ENCODE assay signal across 12 cellular contexts in the genomic region with DNA sequence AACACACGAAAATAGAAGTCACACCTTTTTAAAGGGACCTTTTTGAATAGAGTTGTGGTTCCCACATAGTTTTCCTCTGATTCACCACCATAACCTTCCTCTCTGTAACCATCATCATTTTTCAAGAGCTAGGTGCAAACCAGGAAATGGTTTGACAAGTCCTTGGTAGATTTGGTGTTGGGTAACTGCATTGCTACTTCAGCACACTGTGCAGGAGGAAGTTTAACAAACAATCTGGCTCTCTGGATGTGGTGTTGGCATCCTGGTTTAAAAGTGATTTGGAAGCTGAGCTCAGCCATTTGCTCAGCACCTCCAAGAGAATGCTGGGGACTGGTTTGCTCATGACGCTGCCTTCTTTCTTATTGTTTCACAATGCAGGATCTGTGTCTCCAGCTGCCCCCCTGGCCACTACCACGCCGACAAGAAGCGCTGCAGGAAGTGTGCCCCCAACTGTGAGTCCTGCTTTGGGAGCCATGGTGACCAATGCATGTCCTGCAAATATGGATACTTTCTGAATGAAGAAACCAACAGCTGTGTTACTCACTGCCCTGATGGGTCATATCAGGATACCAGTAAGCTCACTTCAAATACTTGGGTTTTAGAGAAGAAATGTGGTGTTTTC.
DNase-seq lines count a peak whose midpoint lies in the region; ATAC-seq and TF ChIP-seq lines count a peak whose summit lies in the region.
"Had no signal": no experiment of that assay in that cellular context is flagged by ENCODE, and none has a peak within 500 bp of the region (broad histone marks: within the 10 kb centered on the region; RNA-seq: fewer than 3 reads in every experiment).

No MANE protein-coding gene starts in this region.

- peaks cover 6% of the 10 kb centered on the region for H3K36me3 Mint-ChIP-seq in activated CD8-positive, alpha-beta T cell treated with anti-CD3 and anti-CD28 coated beads, Interleukin-2, amount 10 ng/mL, durations not matched to agents 7 days and 5 days (ENCODE audit: low read depth)
- H3K36me3 Mint-ChIP-seq in CD8-positive, alpha-beta memory T cell = peaks cover 2 to 26% (median 11%) of the 10 kb centered on the region in 3 donors
- H3K36me3 Mint-ChIP-seq: stimulated activated memory B cell treated with anti-CD40 and anti-IgM and Interleukin-4, amounts not matched to agents 10 μg/mL and 1 μg/mL and 100 μg/mL, for 72 hours had no signal

- H3K36me3 ChIP-seq in CD8-positive, alpha-beta memory T cell (ENCODE audit: insufficient read depth, low read length) = no peaks in the 10 kb centered on the region

- H3K4me1 Mint-ChIP-seq in activated CD8-positive, alpha-beta T cell treated with anti-CD3 and anti-CD28 coated beads, Interleukin-2, amount 10 ng/mL, durations not matched to agents 7 days and 5 days (ENCODE audit: low read depth) = peaks cover 20% of the 10 kb centered on the region
- peaks cover 4 to 16% (median 5%) of the 10 kb centered on the region in 3 donors for H3K4me1 Mint-ChIP-seq in CD8-positive, alpha-beta memory T cell
- H3K4me1 Mint-ChIP-seq: stimulated activated memory B cell treated with anti-CD40 and anti-IgM and Interleukin-4, amounts not matched to agents 10 μg/mL and 1 μg/mL and 100 μg/mL, for 72 hours had no signal

- ATAC-seq in activated CD8-positive, alpha-beta T cell treated with anti-CD3 and anti-CD28 coated beads, Interleukin-2, amount 10 ng/mL, durations not matched to agents 7 days and 5 days = peak; percentile 63
- no peak for ATAC-seq in left lobe of liver
- ATAC-seq: stimulated activated memory B cell treated with anti-CD40 and anti-IgM and Interleukin-4, amounts not matched to agents 10 μg/mL and 1 μg/mL and 100 μg/mL, for 72 hours had no signal

- no peaks in the 10 kb centered on the region for H3K27me3 ChIP-seq in AG04450 (ENCODE audit: control insufficient read depth, insufficient read depth, low read length)
- H3K27me3 ChIP-seq in CD8-positive, alpha-beta memory T cell (ENCODE audit: insufficient read depth, low read length, poor library complexity, severe bottlenecking) = no peaks in the 10 kb centered on the region

- H3K27ac Mint-ChIP-seq in activated CD8-positive, alpha-beta T cell treated with anti-CD3 and anti-CD28 coated beads, Interleukin-2, amount 10 ng/mL, durations not matched to agents 7 days and 5 days = peak overlapping the region; percentile 79
- peak overlapping the region in 1 of 8 donors; percentile 36 for H3K27ac Mint-ChIP-seq in CD8-positive, alpha-beta memory T cell
- H3K27ac Mint-ChIP-seq: stimulated activated memory B cell treated with anti-CD40 and anti-IgM and Interleukin-4, amounts not matched to agents 10 μg/mL and 1 μg/mL and 100 μg/mL, for 72 hours had no signal

- POLR2A ChIA-PET in AG04450 (lab: Yijun Ruan, JAX) = interaction anchor here (0.5 to 1.8 kb wide), 7 partner anchors 15 to 75 kb away, joined by 3 to 8 read pairs (median 6); no protein-coding TSS in a partner anchor
- POLR2A ChIA-PET in activated CD8-positive, alpha-beta T cell treated with anti-CD3 and anti-CD28 coated beads, Interleukin-2, amount 10 ng/mL, durations not matched to agents 7 days and 5 days (lab: Charles Lee) = no interaction called here
- POLR2A ChIA-PET in CD8-positive, alpha-beta memory T cell (lab: Charles Lee) = no interaction called here
- POLR2A ChIA-PET in HEK293T (lab: Yijun Ruan, JAX) = no interaction called here

- H3K27ac ChIP-seq in AG04450 (ENCODE audit: low read depth, low read length) = peak overlapping the region; percentile 58
- H3K27ac ChIP-seq in CD8-positive, alpha-beta memory T cell (ENCODE audit: low read depth, low read length) = no peak overlapping the region

- H3K9me3 Mint-ChIP-seq in activated CD8-positive, alpha-beta T cell treated with anti-CD3 and anti-CD28 coated beads, Interleukin-2, amount 10 ng/mL, durations not matched to agents 7 days and 5 days (ENCODE audit: insufficient read depth) = no peaks in the 10 kb centered on the region
- H3K9me3 Mint-ChIP-seq in CD8-positive, alpha-beta memory T cell = peaks cover 0 to 2% (median 0%) of the 10 kb centered on the region in 5 donors
- H3K9me3 Mint-ChIP-seq: neural crest cell; stimulated activated memory B cell treated with anti-CD40 and anti-IgM and Interleukin-4, amounts not matched to agents 10 μg/mL and 1 μg/mL and 100 μg/mL, for 72 hours had no signal

- no peaks in the 10 kb centered on the region for H3K27me3 Mint-ChIP-seq in activated CD8-positive, alpha-beta T cell treated with anti-CD3 and anti-CD28 coated beads, Interleukin-2, amount 10 ng/mL, durations not matched to agents 7 days and 5 days (ENCODE audit: low read depth)
- H3K27me3 Mint-ChIP-seq in CD8-positive, alpha-beta memory T cell = no peaks in the 10 kb centered on the region
- H3K27me3 Mint-ChIP-seq: stimulated activated memory B cell treated with anti-CD40 and anti-IgM and Interleukin-4, amounts not matched to agents 10 μg/mL and 1 μg/mL and 100 μg/mL, for 72 hours had no signal

- H3K4me3 ChIP-seq in AG04450 (ENCODE audit: low read depth, low read length) = no peak overlapping the region
- no peak overlapping the region for H3K4me3 ChIP-seq in CD8-positive, alpha-beta memory T cell (ENCODE audit: low read length)

- H3K4me3 Mint-ChIP-seq in activated CD8-positive, alpha-beta T cell treated with anti-CD3 and anti-CD28 coated beads, Interleukin-2, amount 10 ng/mL, durations not matched to agents 7 days and 5 days = no peak overlapping the region
- H3K4me3 Mint-ChIP-seq in CD8-positive, alpha-beta memory T cell = no peak overlapping the region
- H3K4me3 Mint-ChIP-seq: neural crest cell; stimulated activated memory B cell treated with anti-CD40 and anti-IgM and Interleukin-4, amounts not matched to agents 10 μg/mL and 1 μg/mL and 100 μg/mL, for 72 hours had no signal

- DNase-seq in AG04450 (ENCODE audit: low read depth, low spot score) = no peak
- DNase-seq in HT-29 (ENCODE audit: low spot score) = peak; percentile 78
- no peak for DNase-seq in activated CD8-positive, alpha-beta T cell treated with anti-CD3 and anti-CD28 coated beads, Interleukin-2, amount 10 ng/mL, durations not matched to agents 7 days and 5 days
- DNase-seq in islet precursor cell = peak; percentile 60
- DNase-seq in CD8-positive, alpha-beta memory T cell = no peak
- no peak for DNase-seq in HEK293T (ENCODE audit: extremely low spot score)
- DNase-seq in left lobe of liver (ENCODE audit: low spot score) = no peak
- DNase-seq in NCI-H345 (lab: John Stamatoyannopoulos, UW) = no peak
- DNase-seq: activated CD4-positive, CD25-positive, alpha-beta regulatory T cell; NCI-H1694 had no signal

- CTCF ChIA-PET in AG04450 (lab: Charles Lee) = interaction anchor here (1.0 kb wide), 1 partner anchor 35 kb away, joined by 3 read pairs; no protein-coding TSS in a partner anchor
- CTCF ChIA-PET in activated CD8-positive, alpha-beta T cell treated with anti-CD3 and anti-CD28 coated beads, Interleukin-2, amount 10 ng/mL, durations not matched to agents 7 days and 5 days (lab: Charles Lee) = no interaction called here
- CTCF ChIA-PET in CD8-positive, alpha-beta memory T cell (lab: Charles Lee) = no interaction called here
- CTCF ChIA-PET in HEK293T (lab: Yijun Ruan, JAX) = no interaction called here

- H3K9me3 ChIP-seq in AG04450 (ENCODE audit: control insufficient read depth, insufficient read depth, low read length) = no peaks in the 10 kb centered on the region
- no peaks in the 10 kb centered on the region for H3K9me3 ChIP-seq in CD8-positive, alpha-beta memory T cell (ENCODE audit: low read length)

- TF ChIP-seq CTCF in AG04450 (IDR thresholded peaks at IDR 0.05; ENCODE audit: low read depth, low read length) = no peak

- H3K4me1 ChIP-seq in CD8-positive, alpha-beta memory T cell (ENCODE audit: insufficient read depth, low read length) = no peaks in the 10 kb centered on the region

TF ChIP-seq in HEK293T, 16 proteins besides CTCF, POLR2A, EP300 and RAD21:
- TF ChIP-seq SP1 (IDR thresholded peaks at IDR 0.05) (no peak), HDGF (IDR thresholded peaks at IDR 0.05; ENCODE audit: borderline replicate concordance) (no peak), ARNT (IDR thresholded peaks at IDR 0.05) (no peak), TARDBP (IDR thresholded peaks at IDR 0.05) (no peak), FOXK2 (IDR thresholded peaks at IDR 0.05) (no peak), BHLHE40 (IDR thresholded peaks at IDR 0.05; ENCODE audit: borderline replicate concordance) (no peak), ELF4 (IDR thresholded peaks at IDR 0.05) (no peak), SUZ12 (IDR thresholded peaks at IDR 0.05) (no peak), FOXA1 (IDR thresholded peaks at IDR 0.05) (no peak), LEF1 (IDR thresholded peaks at IDR 0.05; ENCODE audit: borderline replicate concordance) (no peak), CTBP1 (IDR thresholded peaks at IDR 0.05; ENCODE audit: borderline replicate concordance) (no peak), ZNF384 (IDR thresholded peaks at IDR 0.05) (no peak), NFRKB (IDR thresholded peaks at IDR 0.05) (no peak), FOXM1 (IDR thresholded peaks at IDR 0.05; ENCODE audit: borderline replicate concordance) (no peak), L3MBTL2 (conservative IDR thresholded peaks at IDR 0.05) (no peak)
- TF ChIP-seq, protein P1, sequence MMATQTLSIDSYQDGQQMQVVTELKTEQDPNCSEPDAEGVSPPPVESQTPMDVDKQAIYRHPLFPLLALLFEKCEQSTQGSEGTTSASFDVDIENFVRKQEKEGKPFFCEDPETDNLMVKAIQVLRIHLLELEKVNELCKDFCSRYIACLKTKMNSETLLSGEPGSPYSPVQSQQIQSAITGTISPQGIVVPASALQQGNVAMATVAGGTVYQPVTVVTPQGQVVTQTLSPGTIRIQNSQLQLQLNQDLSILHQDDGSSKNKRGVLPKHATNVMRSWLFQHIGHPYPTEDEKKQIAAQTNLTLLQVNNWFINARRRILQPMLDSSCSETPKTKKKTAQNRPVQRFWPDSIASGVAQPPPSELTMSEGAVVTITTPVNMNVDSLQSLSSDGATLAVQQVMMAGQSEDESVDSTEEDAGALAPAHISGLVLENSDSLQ (IDR thresholded peaks at IDR 0.05) = no peak

Comparison
In these comparisons a context has a peak if more than half of its experiments do, and no peak if none do; other contexts are left out.
1. DNase-seq: peak in HT-29 (single experiment) and islet precursor cell (single experiment); none in AG04450 (single experiment), activated CD8-positive, alpha-beta T cell treated with anti-CD3 and anti-CD28 coated beads, Interleukin-2, amount 10 ng/mL, durations not matched to agents 7 days and 5 days (single experiment), CD8-positive, alpha-beta memory T cell (0 of 5), HEK293T (single experiment), left lobe of liver (single experiment) and NCI-H345 (single experiment).